8 cellular contexts compared by ENCODE assay signal in genomic region chr9:94656190-94656589, GRCh38. TPM values are rescaled to one million over a fixed set of nuclear protein-coding genes. Genes with fewer than 3 reads are reported as not detected.
A peak's percentile ranks its signal among the peaks of the same experiment; 100 is the strongest.
DNase-seq lines count a peak whose midpoint lies in the region; ATAC-seq, FAIRE-seq and TF ChIP-seq lines count a peak whose summit lies in the region.

No MANE protein-coding gene starts in this region.

- H3K9me3 ChIP-seq in stomach, result no peaks in the 10 kb centered on the region

- no peaks in the 10 kb centered on the region for H3K36me3 ChIP-seq in stomach

- H3K4me1 ChIP-seq in stomach, result peaks cover 0 to 6% (median 1%) of the 10 kb centered on the region in 4 donors

- intact Hi-C loops in activated naive CD4-positive, alpha-beta T cell treated with anti-CD3 and anti-CD28 coated beads for 36 hours (cut with micrococcal nuclease), result loop anchor here (1.0 kb wide), 2 partner anchors 17 to 70 kb away; partner anchors contain the start of genes AOPEP and FBP1
- intact Hi-C loops in stomach (cut with DNase I; ENCODE audit: low total_unique reads), result no loop called here
- intact Hi-C loops in lower leg skin (cut with DNase I; ENCODE audit: low total_unique reads), result no loop called here

- CTCF ChIA-PET in activated naive CD4-positive, alpha-beta T cell treated with anti-CD3 and anti-CD28 coated beads for 36 hours (lab: Charles Lee), result interaction anchor here (2.0 to 2.3 kb wide), 2 partner anchors 13 to 475 kb away, joined by 9 to 20 read pairs; no protein-coding TSS in a partner anchor

- ATAC-seq in GM21515 (IDR thresholded peaks at IDR 0.05; ENCODE audit: unreplicated experiment), result peak; percentile 99

- no peak for TF ChIP-seq CTCF in stomach (IDR thresholded peaks at IDR 0.05)
- TF ChIP-seq CTCF in lower leg skin (IDR thresholded peaks at IDR 0.05), result no peak

- no peaks in the 10 kb centered on the region for H3K36me3 Mint-ChIP-seq in activated naive CD4-positive, alpha-beta T cell treated with anti-CD3 and anti-CD28 coated beads for 36 hours (ENCODE audit: low read depth)

- H3K27ac Mint-ChIP-seq in activated naive CD4-positive, alpha-beta T cell treated with anti-CD3 and anti-CD28 coated beads for 36 hours, result peak overlapping the region; percentile 79

- H3K4me3 ChIP-seq in stomach, result peak overlapping the region in 2 of 4 donors; percentile 2 to 7
- H3K4me3 ChIP-seq in lower leg skin (ENCODE audit: low read depth, poor library complexity, severe bottlenecking), result no peak overlapping the region

- no peaks in the 10 kb centered on the region for H3K27me3 ChIP-seq in stomach

- FAIRE-seq in GM12891 (lab: Jason Lieb, UNC), result peak; percentile 93

- peak overlapping the region; percentile 73 for H3K4me3 Mint-ChIP-seq in activated naive CD4-positive, alpha-beta T cell treated with anti-CD3 and anti-CD28 coated beads for 36 hours

- DNase-seq in GM12891 (ENCODE audit: insufficient read length, low spot score) (peak; percentile 39), KG1 (lab: John Stamatoyannopoulos, UW) (peak; percentile 38), midbrain (lab: John Stamatoyannopoulos, UW) (peak; percentile 2), stomach (no peak), NCI-H2029 (lab: John Stamatoyannopoulos, UW) (no peak), lower leg skin (ENCODE audit: low spot score in 2 of 2) (no peak)
- peak; percentile 82 for DNase-seq in activated naive CD4-positive, alpha-beta T cell treated with anti-CD3 and anti-CD28 coated beads for 36 hours

- WGBS in stomach, 5 donors, result 9 to 45% (median 38%) methylated on average over 6 of the region's 6 CpGs
- WGBS in lower leg skin, 2 donors, result 33 to 42% methylated on average over 6 of the region's 6 CpGs

- no peak for TF ChIP-seq EP300 in stomach (IDR thresholded peaks at IDR 0.05)

- H3K4me1 Mint-ChIP-seq in activated naive CD4-positive, alpha-beta T cell treated with anti-CD3 and anti-CD28 coated beads for 36 hours (ENCODE audit: low read depth), result peaks cover 20% of the 10 kb centered on the region

- H3K27me3 Mint-ChIP-seq in activated naive CD4-positive, alpha-beta T cell treated with anti-CD3 and anti-CD28 coated beads for 36 hours (ENCODE audit: low read depth), result no peaks in the 10 kb centered on the region

- no peaks in the 10 kb centered on the region for H3K9me3 Mint-ChIP-seq in activated naive CD4-positive, alpha-beta T cell treated with anti-CD3 and anti-CD28 coated beads for 36 hours

- peak overlapping the region in 2 of 5 donors; percentile 16 to 26 for H3K27ac ChIP-seq in stomach

- TF ChIP-seq POLR2A in GM12891 (IDR thresholded peaks at IDR 0.05; ENCODE audit: low read depth, low read length), result peak; percentile 72
- TF ChIP-seq POLR2A in stomach (IDR thresholded peaks at IDR 0.05), result no peak
- no peak for TF ChIP-seq POLR2A in lower leg skin (IDR thresholded peaks at IDR 0.05)

TF ChIP-seq in GM12891, 5 proteins besides CTCF, POLR2A, EP300 and RAD21:
- no peak for TF ChIP-seq PAX5 (IDR thresholded peaks at IDR 0.05; ENCODE audit: insufficient read depth, low read length, severe bottlenecking)
- TF ChIP-seq POLR2AphosphoS5 (IDR thresholded peaks at IDR 0.05; ENCODE audit: low read depth, low read length), result no peak
- TF ChIP-seq TAF1 (IDR thresholded peaks at IDR 0.05; ENCODE audit: low read depth, low read length), result peak; percentile 63; the same call in 1 of the 2 replicates
- peak; percentile 71 for TF ChIP-seq SPI1 (IDR thresholded peaks at IDR 0.05; ENCODE audit: low read depth, low read length)
- TF ChIP-seq POU2F2 (IDR thresholded peaks at IDR 0.05; ENCODE audit: low read depth, low read length), result no peak

RNA-seq across cellular contexts. Expression of gene FBP1, which starts 16.9 kb away (rescaled TPM):
- 0.64 TPM for polyA plus RNA-seq in GM12891 (2012; ENCODE audit: low read depth, missing spikeins)
- 1 to 10 TPM; 1.5 to 1.9 TPM for total RNA-seq in activated naive CD4-positive, alpha-beta T cell treated with anti-CD3 and anti-CD28 coated beads for 36 hours
- total RNA-seq in stomach (10 to 100 TPM; 10.7 to 89.1 (median 35.1) TPM), lower leg skin (10 to 100 TPM in 1 of 4 donors, 1 to 10 TPM in 2, under 1 TPM in 1; 0.99 to 12.1 (median 6.6) TPM)
- polyA plus RNA-seq in stomach, result 100 to 1,000 TPM in 1 of 3 donors, 10 to 100 TPM in 2; 48.1 to 122 (median 61.4) TPM

Comparison
In these comparisons a context has a peak if more than half of its experiments do, and no peak if none do; other contexts are left out.
1. DNase-seq: peak in GM12891 (single experiment), KG1 (single experiment), activated naive CD4-positive, alpha-beta T cell treated with anti-CD3 and anti-CD28 coated beads for 36 hours (single experiment) and midbrain (single experiment); none in stomach (single experiment), NCI-H2029 (single experiment) and lower leg skin (0 of 2).